ENCODE assay signal across 30 cellular contexts in genomic region chr13:113810640-113811039, GRCh38. TPM values are rescaled to one million over a fixed set of nuclear protein-coding genes. Genes with fewer than 3 reads are reported as not detected.
"Had no signal": no experiment of that assay in that cellular context is flagged by ENCODE, and none has a peak within 500 bp of the region (broad histone marks: within the 10 kb centered on the region; RNA-seq: fewer than 3 reads in every experiment).

No MANE protein-coding gene starts in this region.

- H3K36me3 ChIP-seq: ascending aorta, cardiac muscle cell, MG63, Peyer's patch, SJCRH30 had no signal

- DNase-seq: activated CD4-positive, alpha-beta T cell treated with anti-CD3 and anti-CD28 coated beads, Interleukin-2, amount 10 ng/mL, durations not matched to agents 24 days and 14 days; activated CD4-positive, alpha-beta T cell treated with anti-CD3 and anti-CD28 coated beads, Interleukin-2, amount 50 U/mL, for 4 hours; activated CD8-positive, alpha-beta T cell treated with anti-CD3 and anti-CD28 coated beads for 36 hours; activated effector memory CD4-positive, alpha-beta T cell treated with anti-CD3 and anti-CD28 coated beads, Interleukin-2, amount 50 U/mL, for 16 hours; activated naive CD4-positive, alpha-beta T cell; activated naive CD4-positive, alpha-beta T cell treated with anti-CD3 and anti-CD28 coated beads, Interleukin-2, amount 50 U/mL, for 16 hours; activated naive CD8-positive, alpha-beta T cell treated with anti-CD3 and anti-CD28 coated beads for 36 hours; activated T-cell treated with anti-CD3 and anti-CD28 coated beads, Interleukin-2, amount 50 U/mL, for 1 hour; activated T-cell treated with anti-CD3 and anti-CD28 coated beads, Interleukin-2, amount 50 U/mL, for 72 hours; amygdala; KBM-7; MG63; NCI-H1048; NCI-H1105 treated with DMSO at 0.1 percent for 48 hours; NCI-H1930; NCI-H2081 treated with DMSO at 0.1 percent for 48 hours; NCI-H345; NCI-H524 treated with DMSO at 0.1 percent for 48 hours; NK-92 treated with Interleukin-12 subunit alpha and Interleukin-12 subunit beta, amount 100 ng/mL, for 24 hours; PC-3; Peyer's patch; RPMI8226; SHP77; SJCRH30; SK-N-SH had no signal

- H3K4me2 ChIP-seq: SK-N-SH had no signal

- H3K4me3 Mint-ChIP-seq: activated CD4-positive, alpha-beta T cell treated with anti-CD3 and anti-CD28 coated beads, Interleukin-2, amount 10 ng/mL, durations not matched to agents 24 days and 14 days; activated CD8-positive, alpha-beta T cell treated with anti-CD3 and anti-CD28 coated beads for 36 hours; activated naive CD8-positive, alpha-beta T cell treated with anti-CD3 and anti-CD28 coated beads for 36 hours; activated T-cell treated with anti-CD3 and anti-CD28 coated beads, Interleukin-2, amount 50 U/mL, for 72 hours; activated T-helper 17 cell treated with anti-CD3 and anti-CD28 coated beads, Interleukin-2, amount 50 U/mL, for 72 hours; T-helper 1 cell treated with Interleukin-12 subunit alpha and Interleukin-12 subunit beta and Interleukin-4 antibody, amounts not matched to agents 30 μg/mL and 1 μg/mL, for 36 hours; T-helper 2 cell treated with Interferon-gamma antibody and Interleukin-4, amounts not matched to agents 5 μg/mL and 100 μg/mL, for 36 hours had no signal

- H3K9me3 ChIP-seq: SJCRH30, SK-N-SH had no signal

- H3K27me3 ChIP-seq: ascending aorta, cardiac muscle cell, MG63, Peyer's patch, SJCRH30 had no signal

- H3K27ac ChIP-seq: ascending aorta, cardiac muscle cell, Peyer's patch, SJCRH30 had no signal

- H3K27me3 Mint-ChIP-seq: activated CD4-positive, alpha-beta T cell treated with anti-CD3 and anti-CD28 coated beads, Interleukin-2, amount 10 ng/mL, durations not matched to agents 24 days and 14 days; activated naive CD8-positive, alpha-beta T cell treated with anti-CD3 and anti-CD28 coated beads for 36 hours; activated T-helper 17 cell treated with anti-CD3 and anti-CD28 coated beads, Interleukin-2, amount 50 U/mL, for 72 hours had no signal

- H3K9ac ChIP-seq: SK-N-SH had no signal

- H3K9me3 Mint-ChIP-seq: activated T-helper 17 cell treated with anti-CD3 and anti-CD28 coated beads, Interleukin-2, amount 50 U/mL, for 72 hours had no signal

- H3K27ac Mint-ChIP-seq: activated CD4-positive, alpha-beta T cell treated with anti-CD3 and anti-CD28 coated beads, Interleukin-2, amount 10 ng/mL, durations not matched to agents 24 days and 14 days; activated CD8-positive, alpha-beta T cell treated with anti-CD3 and anti-CD28 coated beads for 36 hours; activated naive CD8-positive, alpha-beta T cell treated with anti-CD3 and anti-CD28 coated beads for 36 hours; activated T-cell treated with anti-CD3 and anti-CD28 coated beads, Interleukin-2, amount 50 U/mL, for 72 hours; activated T-helper 17 cell treated with anti-CD3 and anti-CD28 coated beads, Interleukin-2, amount 50 U/mL, for 72 hours; T-helper 1 cell treated with Interleukin-12 subunit alpha and Interleukin-12 subunit beta and Interleukin-4 antibody, amounts not matched to agents 30 μg/mL and 1 μg/mL, for 36 hours; T-helper 2 cell treated with Interferon-gamma antibody and Interleukin-4, amounts not matched to agents 5 μg/mL and 100 μg/mL, for 36 hours had no signal

- ATAC-seq: activated CD8-positive, alpha-beta T cell treated with anti-CD3 and anti-CD28 coated beads for 36 hours; activated T-cell treated with anti-CD3 and anti-CD28 coated beads, Interleukin-2, amount 50 U/mL, for 72 hours; activated T-helper 17 cell treated with anti-CD3 and anti-CD28 coated beads, Interleukin-2, amount 50 U/mL, for 72 hours; PC-3 had no signal

- H3K4me3 ChIP-seq: ascending aorta, cardiac muscle cell, MG63, Peyer's patch, SJCRH30 had no signal

RNA-seq across cellular contexts. Expression of gene TMEM255B, which starts 51.6 kb away (rescaled TPM):
- total RNA-seq: cardiac muscle cell, SJCRH30 had no signal
